ENCODE assay signal across 28 cellular contexts in the genomic region with DNA sequence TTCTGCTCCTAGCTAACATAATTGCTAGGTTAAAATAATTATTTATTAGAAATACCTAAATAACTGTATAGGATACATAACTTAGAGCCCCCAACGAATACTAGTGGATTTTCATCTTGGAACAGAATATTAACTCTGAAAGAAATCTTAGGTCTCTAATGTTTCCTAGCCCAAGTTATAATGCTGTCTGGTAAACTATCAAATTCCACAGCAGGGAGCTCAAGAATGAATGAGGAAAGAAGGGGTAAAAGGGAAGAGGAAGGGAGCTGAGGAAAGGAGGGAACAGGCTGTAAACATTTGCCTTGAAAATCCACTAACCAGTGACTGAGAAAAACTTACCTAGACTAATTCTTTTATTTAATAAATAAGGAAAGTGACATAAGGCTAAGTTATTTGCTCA.
"Had no signal": no experiment of that assay in that cellular context is flagged by ENCODE, and none has a peak within 500 bp of the region (broad histone marks: within the 10 kb centered on the region; RNA-seq: fewer than 3 reads in every experiment).

No MANE protein-coding gene starts in this region.

- FAIRE-seq: urothelium cell line had no signal

- H3K27me3 ChIP-seq: stomach, suprapubic skin, testis, thyroid gland, tibial artery, tibial nerve, transverse colon, upper lobe of left lung, upper lobe of right lung, uterus, vagina had no signal

- H3K27me3 Mint-ChIP-seq: stimulated activated memory B cell treated with anti-CD40 and anti-IgM and Interleukin-4, amounts not matched to agents 10 μg/mL and 1 μg/mL and 100 μg/mL, for 72 hours; stimulated activated naive B cell treated with anti-CD40 and anti-IgM and Interleukin-4, amounts not matched to agents 10 μg/mL and 1 μg/mL and 100 μg/mL, for 72 hours; stimulated activated naive CD8-positive, alpha-beta T cell treated with anti-CD3 and anti-CD28 coated beads, Interleukin-15, amount 100 ng/mL, for 72 hours; stimulated activated naive CD8-positive, alpha-beta T cell treated with anti-CD3 and anti-CD28 coated beads, Interleukin-15, Interleukin-2, amounts not matched to agents 100 ng/mL and 50 ng/mL, for 24 hours; type B pancreatic cell had no signal

- H3K36me3 ChIP-seq: stomach, suprapubic skin, thoracic aorta, thyroid gland, tibial artery, tibial nerve, transverse colon, upper lobe of left lung, upper lobe of right lung, uterus, vagina had no signal

- H3K27ac ChIP-seq: stomach, suprapubic skin, testis, thoracic aorta, thyroid gland, tibial artery, tibial nerve, transverse colon, upper lobe of left lung, upper lobe of right lung, uterus, vagina had no signal

- ATAC-seq: stimulated activated effector memory CD8-positive, alpha-beta T cell treated with anti-CD3 and anti-CD28 coated beads, Interleukin-12 subunit alpha, Interleukin-12 subunit beta, amount 100 ng/mL, for 72 hours; stimulated activated memory B cell treated with anti-CD40 and anti-IgM and Interleukin-4, amounts not matched to agents 10 μg/mL and 1 μg/mL and 100 μg/mL, for 72 hours; stimulated activated naive B cell treated with anti-CD40 and anti-IgM and Interleukin-4, amounts not matched to agents 10 μg/mL and 1 μg/mL and 100 μg/mL, for 72 hours; stimulated activated naive CD8-positive, alpha-beta T cell treated with anti-CD3 and anti-CD28 coated beads, Interleukin-15, amount 100 ng/mL, for 72 hours; stimulated activated naive CD8-positive, alpha-beta T cell treated with anti-CD3 and anti-CD28 coated beads, Interleukin-15, Interleukin-2, amounts not matched to agents 100 U/mL and 50 U/mL, for 24 hours; upper lobe of right lung had no signal

- DNase-seq: stimulated activated CD4-positive, alpha-beta T cell treated with anti-CD3 and anti-CD28 coated beads, Interleukin-2, amount 100 ng/mL, for 48 hours; stimulated activated CD4-positive, alpha-beta T cell treated with anti-CD3 and anti-CD28 coated beads, Interleukin-4, amount 100 ng/mL, for 1 hour; stimulated activated CD4-positive, alpha-beta T cell treated with anti-CD3 and anti-CD28 coated beads, Interleukin-4, amount 100 ng/mL, for 24 hours; stimulated activated CD4-positive, alpha-beta T cell treated with anti-CD3 and anti-CD28 coated beads, Interleukin-4, amount 100 ng/mL, for 4 hours; stimulated activated naive B cell treated with anti-CD40 and anti-IgM and Interleukin-4, amounts not matched to agents 10 μg/mL and 1 μg/mL and 100 μg/mL, for 72 hours; stimulated activated naive CD4-positive, alpha-beta T cell; stimulated activated naive CD4-positive, alpha-beta T cell treated with Interleukin-2 at 50 U/mL for 16 hours; stimulated activated naive CD8-positive, alpha-beta T cell treated with anti-CD3 and anti-CD28 coated beads, Interleukin-15, amount 100 ng/mL, for 72 hours; stimulated activated naive CD8-positive, alpha-beta T cell treated with anti-CD3 and anti-CD28 coated beads, Interleukin-15, Interleukin-2, amounts not matched to agents 100 U/mL and 50 U/mL, for 24 hours; stomach; substantia nigra; testis; thyroid gland; tibial artery; transverse colon; trophoblast cell; upper lobe of left lung; upper lobe of right lung; uterus had no signal

- H3K9me3 Mint-ChIP-seq: stimulated activated effector memory CD8-positive, alpha-beta T cell treated with anti-CD3 and anti-CD28 coated beads, Interleukin-12 subunit alpha, Interleukin-12 subunit beta, amount 100 ng/mL, for 72 hours; stimulated activated naive CD8-positive, alpha-beta T cell treated with anti-CD3 and anti-CD28 coated beads, Interleukin-15, amount 100 ng/mL, for 72 hours; type B pancreatic cell had no signal

- H3K9me3 ChIP-seq: stomach, suprapubic skin, testis, thoracic aorta, thyroid gland, tibial artery, tibial nerve, transverse colon, upper lobe of left lung, upper lobe of right lung, uterus, vagina had no signal

- H3K4me1 Mint-ChIP-seq: stimulated activated effector memory CD8-positive, alpha-beta T cell treated with anti-CD3 and anti-CD28 coated beads, Interleukin-12 subunit alpha, Interleukin-12 subunit beta, amount 100 ng/mL, for 72 hours; stimulated activated memory B cell treated with anti-CD40 and anti-IgM and Interleukin-4, amounts not matched to agents 10 μg/mL and 1 μg/mL and 100 μg/mL, for 72 hours; stimulated activated naive B cell treated with anti-CD40 and anti-IgM and Interleukin-4, amounts not matched to agents 10 μg/mL and 1 μg/mL and 100 μg/mL, for 72 hours; stimulated activated naive CD8-positive, alpha-beta T cell treated with anti-CD3 and anti-CD28 coated beads, Interleukin-15, amount 100 ng/mL, for 72 hours had no signal

- H3K4me3 Mint-ChIP-seq: stimulated activated effector memory CD8-positive, alpha-beta T cell treated with anti-CD3 and anti-CD28 coated beads, Interleukin-12 subunit alpha, Interleukin-12 subunit beta, amount 100 ng/mL, for 72 hours; stimulated activated memory B cell treated with anti-CD40 and anti-IgM and Interleukin-4, amounts not matched to agents 10 μg/mL and 1 μg/mL and 100 μg/mL, for 72 hours; stimulated activated naive B cell treated with anti-CD40 and anti-IgM and Interleukin-4, amounts not matched to agents 10 μg/mL and 1 μg/mL and 100 μg/mL, for 72 hours; stimulated activated naive CD8-positive, alpha-beta T cell treated with anti-CD3 and anti-CD28 coated beads, Interleukin-15, amount 100 ng/mL, for 72 hours; stimulated activated naive CD8-positive, alpha-beta T cell treated with anti-CD3 and anti-CD28 coated beads, Interleukin-15, Interleukin-2, amounts not matched to agents 100 ng/mL and 50 ng/mL, for 24 hours; type B pancreatic cell had no signal

- H3K4me3 ChIP-seq: stomach, suprapubic skin, testis, thoracic aorta, thyroid gland, tibial artery, tibial nerve, transverse colon, upper lobe of left lung, upper lobe of right lung, uterus, vagina had no signal

- H3K27ac Mint-ChIP-seq: stimulated activated effector memory CD8-positive, alpha-beta T cell treated with anti-CD3 and anti-CD28 coated beads, Interleukin-12 subunit alpha, Interleukin-12 subunit beta, amount 100 ng/mL, for 72 hours; stimulated activated memory B cell treated with anti-CD40 and anti-IgM and Interleukin-4, amounts not matched to agents 10 μg/mL and 1 μg/mL and 100 μg/mL, for 72 hours; stimulated activated naive B cell treated with anti-CD40 and anti-IgM and Interleukin-4, amounts not matched to agents 10 μg/mL and 1 μg/mL and 100 μg/mL, for 72 hours; stimulated activated naive CD8-positive, alpha-beta T cell treated with anti-CD3 and anti-CD28 coated beads, Interleukin-15, amount 100 ng/mL, for 72 hours; stimulated activated naive CD8-positive, alpha-beta T cell treated with anti-CD3 and anti-CD28 coated beads, Interleukin-15, Interleukin-2, amounts not matched to agents 100 ng/mL and 50 ng/mL, for 24 hours; type B pancreatic cell had no signal

- H3K4me1 ChIP-seq: stomach, suprapubic skin, testis, thyroid gland, tibial artery, tibial nerve, transverse colon, upper lobe of left lung, upper lobe of right lung, uterus, vagina had no signal
